17 cellular contexts compared by ENCODE assay signal in genomic region chr4:140718240-140718639, GRCh38. TPM values are rescaled to one million over a fixed set of nuclear protein-coding genes. Genes with fewer than 3 reads are reported as not detected.
DNase-seq lines count a peak whose midpoint lies in the region; ATAC-seq, FAIRE-seq and TF ChIP-seq lines count a peak whose summit lies in the region.
"Had no signal": no experiment of that assay in that cellular context is flagged by ENCODE, and none has a peak within 500 bp of the region (broad histone marks: within the 10 kb centered on the region; RNA-seq: fewer than 3 reads in every experiment).

No MANE protein-coding gene starts in this region.

- FAIRE-seq in endothelial cell of umbilical vein (lab: Jason Lieb, UNC): peak; percentile 46

- no peaks in the 10 kb centered on the region for H3K79me2 ChIP-seq in PC-3 (ENCODE audit: low read length)
- H3K79me2 ChIP-seq in endothelial cell of umbilical vein (ENCODE audit: control insufficient read depth, insufficient read depth, low read length): peaks cover 15% of the 10 kb centered on the region
- H3K79me2 ChIP-seq in MM.1S (ENCODE audit: low read length): peaks cover 24% of the 10 kb centered on the region; the same call in 1 of the 2 replicates

- no peak for TF ChIP-seq CTCF in PC-3 (conservative IDR thresholded peaks at IDR 0.05; ENCODE audit: low read depth, low read length)
- TF ChIP-seq CTCF in endothelial cell of umbilical vein (IDR thresholded peaks at IDR 0.05; ENCODE audit: extremely low read depth in 1 of 2, insufficient read depth in 1 of 2, low read depth in 1 of 2, low read length in 2 of 2): no peak
- no peak for TF ChIP-seq CTCF in MM.1S (IDR thresholded peaks at IDR 0.05; ENCODE audit: low read length)

- peaks cover 8 to 15% of the 10 kb centered on the region in 2 donors for H3K36me3 Mint-ChIP-seq in naive B cell
- H3K36me3 Mint-ChIP-seq: activated naive CD8-positive, alpha-beta T cell; T-cell had no signal

- CTCF ChIA-PET in PC-3 (lab: Charles Lee): no interaction called here
- CTCF ChIA-PET in endothelial cell of umbilical vein (lab: Charles Lee): interaction anchor here (0.6 to 3.5 kb wide), 10 partner anchors 8 to 358 kb away, joined by 3 to 17 read pairs (median 4); partner anchors contain the start of gene TBC1D9

- H3K9me1 ChIP-seq in endothelial cell of umbilical vein (replicated peaks; ENCODE audit: control insufficient read depth, extremely low read depth, insufficient read depth, low read length): peaks cover 2% of the 10 kb centered on the region

- H3K4me1 ChIP-seq in PC-3 (ENCODE audit: insufficient read depth, low read length) (peaks cover 12% of the 10 kb centered on the region), endothelial cell of umbilical vein (ENCODE audit: control insufficient read depth, extremely low read depth, insufficient read depth, low read length) (peaks cover 32% of the 10 kb centered on the region), MM.1S (ENCODE audit: low read length) (peaks cover 18% of the 10 kb centered on the region)

- H3F3A ChIP-seq in PC-3 (ENCODE audit: low read length, unreplicated experiment) (no peaks in the 10 kb centered on the region), MM.1S (ENCODE audit: insufficient read depth, low read length) (0 out of 2 replicates have a peak, but pooled peaks cover 7% of the 10 kb centered on the region)

- intact Hi-C loops in PC-3 (cut with micrococcal nuclease) (no loop called here), endothelial cell of umbilical vein (cut with micrococcal nuclease) (loop anchor here (1.0 to 2.0 kb wide), 2 partner anchors 10 to 39 kb away; partner anchors contain the start of gene TBC1D9)

- H3K4me2 ChIP-seq in PC-3 (ENCODE audit: low read length) (no peak overlapping the region), endothelial cell of umbilical vein (ENCODE audit: insufficient read depth, low read length) (peak overlapping the region; percentile 27), MM.1S (ENCODE audit: low read depth, low read length) (no peak overlapping the region)
- H3K4me2 ChIP-seq: BLaER1 had no signal

- dilution Hi-C loops in endothelial cell of umbilical vein (cut with MboI; ENCODE audit: extremely low pct_ligation_motif_present, low sequenced_read_pairs): no loop called here

- no peak for TF ChIP-seq POLR2A in endothelial cell of umbilical vein (IDR thresholded peaks at IDR 0.05; ENCODE audit: low read depth, low read length)

- POLR2A ChIA-PET in PC-3 (lab: Charles Lee; ENCODE audit: unreplicated experiment): interaction anchor here (0.6 kb wide), 1 partner anchor 1162 kb away, joined by 11 read pairs; no protein-coding TSS in a partner anchor
- POLR2A ChIA-PET in endothelial cell of umbilical vein (lab: Charles Lee): interaction anchor here (0.7 to 2.3 kb wide), 4 partner anchors 18 to 575 kb away, joined by 3 to 17 read pairs (median 6); partner anchors contain the start of gene TBC1D9

- H3K36me3 ChIP-seq in PC-3 (ENCODE audit: low read depth, low read length) (no peaks in the 10 kb centered on the region), endothelial cell of umbilical vein (ENCODE audit: control insufficient read depth in 2 of 2, extremely low read depth in 1 of 2, insufficient read depth in 2 of 2, low read length in 2 of 2) (peaks cover 0 to 2% of the 10 kb centered on the region in 2 experiments), MM.1S (replicated peaks; ENCODE audit: insufficient read depth, low read length) (no peaks in the 10 kb centered on the region)
- H3K36me3 ChIP-seq: BLaER1, neutrophil had no signal

- H3K4me1 Mint-ChIP-seq in naive B cell: peaks cover 59 to 89% (median 86%) of the 10 kb centered on the region in 3 donors

- H3K27ac Mint-ChIP-seq in naive B cell: peak overlapping the region in 5 of 6 donors; percentile 20 to 99 (median 70)
- H3K27ac Mint-ChIP-seq: activated naive CD8-positive, alpha-beta T cell; endodermal cell; T-cell had no signal

- H4K20me1 ChIP-seq in PC-3 (ENCODE audit: low read length) (no peaks in the 10 kb centered on the region), endothelial cell of umbilical vein (replicated peaks; ENCODE audit: control insufficient read depth, extremely low read depth, insufficient read depth, low read length) (no peaks in the 10 kb centered on the region), MM.1S (ENCODE audit: insufficient read depth, low read length) (no peaks in the 10 kb centered on the region)
- H4K20me1 ChIP-seq: BLaER1 had no signal

- H3K9me3 ChIP-seq in PC-3 (ENCODE audit: low read length): no peaks in the 10 kb centered on the region
- H3K9me3 ChIP-seq in endothelial cell of umbilical vein (replicated peaks; ENCODE audit: control insufficient read depth, insufficient read depth, low read length): no peaks in the 10 kb centered on the region
- H3K9me3 ChIP-seq in MM.1S (replicated peaks; ENCODE audit: insufficient read depth, low read length): no peaks in the 10 kb centered on the region
- H3K9me3 ChIP-seq: BLaER1, neutrophil had no signal

- no TSS peak for BruUV-seq in PC-3 (replicated peaks; lab: Mats Ljungman, UMichigan)
- BruUV-seq in endothelial cell of umbilical vein (replicated peaks; lab: Mats Ljungman, UMichigan): no TSS peak

- 0 out of 2 replicates have a peak, but pooled peaks have one; percentile 24 for ATAC-seq in PC-3
- ATAC-seq in naive B cell (ENCODE audit: low read depth in 2 of 2): no peak
- no peak for ATAC-seq in GM18858 (IDR thresholded peaks at IDR 0.05; ENCODE audit: unreplicated experiment)
- no peak for ATAC-seq in HG03432 (IDR thresholded peaks at IDR 0.05; ENCODE audit: unreplicated experiment)
- ATAC-seq in GM18498 (IDR thresholded peaks at IDR 0.05; ENCODE audit: unreplicated experiment): no peak
- ATAC-seq: stimulated activated naive CD8-positive, alpha-beta T cell treated with anti-CD3 and anti-CD28 coated beads, Interleukin-15, Interleukin-2, amounts not matched to agents 100 U/mL and 50 U/mL, for 24 hours; T-cell had no signal

- H3K27me3 ChIP-seq in PC-3 (ENCODE audit: low read length): no peaks in the 10 kb centered on the region
- H3K27me3 ChIP-seq in endothelial cell of umbilical vein (ENCODE audit: control insufficient read depth in 2 of 2, insufficient read depth in 2 of 2, low read length in 2 of 2): no peaks in the 10 kb centered on the region
- no peaks in the 10 kb centered on the region for H3K27me3 ChIP-seq in MM.1S (replicated peaks; ENCODE audit: insufficient read depth, low read length)
- H3K27me3 ChIP-seq: BLaER1, neutrophil had no signal

- H3K4me3 Mint-ChIP-seq in naive B cell: peak overlapping the region in 5 of 8 donors; percentile 25 to 68 (median 48)
- H3K4me3 Mint-ChIP-seq: activated naive CD8-positive, alpha-beta T cell; endodermal cell; T-cell had no signal

- DNase-seq in CD1c-positive myeloid dendritic cell (ENCODE audit: extremely low spot score) (peak; percentile 53), PC-3 (no peak), endothelial cell of umbilical vein (ENCODE audit: low read depth, low spot score) (peak; percentile 84), naive B cell (no peak), MM.1S (no peak)
- DNase-seq: endodermal cell; kidney; NCI-H1092; NCI-H524 treated with DMSO at 0.1 percent for 48 hours; stimulated activated naive CD8-positive, alpha-beta T cell treated with anti-CD3 and anti-CD28 coated beads, Interleukin-15, Interleukin-2, amounts not matched to agents 100 U/mL and 50 U/mL, for 24 hours; T-cell had no signal

- H2AFZ ChIP-seq in PC-3 (ENCODE audit: low read length): no peak overlapping the region
- no peak overlapping the region for H2AFZ ChIP-seq in endothelial cell of umbilical vein (ENCODE audit: low read depth, low read length)
- H2AFZ ChIP-seq in MM.1S (ENCODE audit: low read length): no peak overlapping the region

- no peaks in the 10 kb centered on the region for H3K9me2 ChIP-seq in PC-3 (replicated peaks; ENCODE audit: low read length)
- H3K9me2 ChIP-seq in MM.1S (replicated peaks; ENCODE audit: insufficient read depth, low read length): no peaks in the 10 kb centered on the region

- H3K27ac ChIP-seq in PC-3 (ENCODE audit: low read length): 0 out of 2 replicates have a peak overlapping the region, but pooled peaks have one; percentile 1
- H3K27ac ChIP-seq in endothelial cell of umbilical vein (ENCODE audit: insufficient read depth, low read depth, low read length): peak overlapping the region; percentile 80
- no peak overlapping the region for H3K27ac ChIP-seq in MM.1S (ENCODE audit: low read length)
- H3K27ac ChIP-seq: BLaER1, neutrophil had no signal

- H3K9me3 Mint-ChIP-seq in naive B cell: peaks cover 0 to 2% (median 0%) of the 10 kb centered on the region in 7 donors
- H3K9me3 Mint-ChIP-seq: endodermal cell, T-cell had no signal

- no peaks in the 10 kb centered on the region for H3K27me3 Mint-ChIP-seq in naive B cell
- H3K27me3 Mint-ChIP-seq: activated naive CD8-positive, alpha-beta T cell; T-cell had no signal

- H3K4me3 ChIP-seq in PC-3 (ENCODE audit: low read length): no peak overlapping the region
- H3K4me3 ChIP-seq in endothelial cell of umbilical vein (replicated peaks in 1 of 3; ENCODE audit: insufficient read depth in 1 of 3, low read depth in 1 of 3, low read length in 3 of 3): no peak overlapping the region
- H3K4me3 ChIP-seq in MM.1S (ENCODE audit: low read length): no peak overlapping the region
- H3K4me3 ChIP-seq: BLaER1 had no signal

- H3K9ac ChIP-seq in PC-3 (ENCODE audit: low read length): no peak overlapping the region
- peak overlapping the region; percentile 36 for H3K9ac ChIP-seq in endothelial cell of umbilical vein (replicated peaks; ENCODE audit: extremely low read depth, insufficient read depth, low read length)
- no peak overlapping the region for H3K9ac ChIP-seq in MM.1S (ENCODE audit: low read length)
- H3K9ac ChIP-seq: BLaER1 had no signal

TF ChIP-seq in endothelial cell of umbilical vein, 7 proteins besides CTCF, POLR2A, EP300 and RAD21:
- TF ChIP-seq FOS (IDR thresholded peaks at IDR 0.05; ENCODE audit: borderline replicate concordance, insufficient read depth, low read length) (peak; percentile 60), MYC (IDR thresholded peaks at IDR 0.05; ENCODE audit: low read depth, low read length) (no peak)
TF ChIP-seq in endothelial cell of umbilical vein: peak in this region for 1.

RNA-seq across cellular contexts. Expression of gene TBC1D9, which starts 37.9 kb away (rescaled TPM):
- total RNA-seq in PC-3 (2014; rRNA removed) (11.2 and 12.7 TPM in 2 replicates), endothelial cell of umbilical vein (43.4 and 45.3 TPM in 2 replicates)
- polyA plus RNA-seq in endothelial cell of umbilical vein (21.7 and 22.7 TPM in 2 replicates), naive B cell (ENCODE audit: low read depth in 6 of 6) (10 to 100 TPM in 5 of 6 donors, 1 to 10 TPM in 1; 4.4 to 38.9 (median 21.2) TPM)
- 23.4 and 25.8 TPM in 2 replicates for polyA plus RNA-seq in endothelial cell of umbilical vein (2011; cell fraction: cytosol; rRNA removed)
- polyA plus RNA-seq in endothelial cell of umbilical vein (2011; cell fraction: nucleus; rRNA removed): 30.4 and 32.7 TPM in 2 replicates
- 32.1 and 38.4 TPM in 2 replicates for polyA plus RNA-seq in endothelial cell of umbilical vein (2012)
- polyA minus RNA-seq in endothelial cell of umbilical vein: 104 and 116 TPM in 2 replicates
- 7.9 TPM for polyA minus RNA-seq in endothelial cell of umbilical vein (2011; cell fraction: cytosol; rRNA and poly(A)+ RNA removed)
- polyA minus RNA-seq in endothelial cell of umbilical vein (2011; cell fraction: nucleus; rRNA and poly(A)+ RNA removed): 85.7 and 121 TPM in 2 replicates

Comparison
In these comparisons a context has a peak if more than half of its experiments do, and no peak if none do; other contexts are left out.
1. DNase-seq: peak in CD1c-positive myeloid dendritic cell (single experiment) and endothelial cell of umbilical vein (single experiment); none in PC-3 (single experiment), naive B cell (single experiment) and MM.1S (single experiment).